Comparison of ENCODE assay signal across 1 cellular context in genomic region chr6:13873288-13874190, GRCh38.
TF ChIP-seq lines count a peak whose summit lies in the region.

No MANE protein-coding gene starts in this region.

TF ChIP-seq in HepG2, 621 proteins besides CTCF, POLR2A, EP300 and RAD21 (continued from another document and continues in another):
- TF ChIP-seq, protein P1, sequence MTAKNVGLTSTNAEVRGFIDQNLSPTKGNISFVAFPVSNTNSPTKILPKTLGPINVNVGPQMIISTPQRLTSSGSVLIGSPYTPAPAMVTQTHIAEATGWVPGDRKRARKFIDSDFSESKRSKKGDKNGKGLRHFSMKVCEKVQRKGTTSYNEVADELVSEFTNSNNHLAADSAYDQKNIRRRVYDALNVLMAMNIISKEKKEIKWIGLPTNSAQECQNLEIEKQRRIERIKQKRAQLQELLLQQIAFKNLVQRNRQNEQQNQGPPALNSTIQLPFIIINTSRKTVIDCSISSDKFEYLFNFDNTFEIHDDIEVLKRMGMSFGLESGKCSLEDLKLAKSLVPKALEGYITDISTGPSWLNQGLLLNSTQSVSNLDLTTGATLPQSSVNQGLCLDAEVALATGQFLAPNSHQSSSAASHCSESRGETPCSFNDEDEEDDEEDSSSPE (CRISPR knock-in tag; IDR thresholded peaks at IDR 0.05), result peak; percentile 91
- peak; percentile 99 for TF ChIP-seq BORCS8-MEF2B (CRISPR knock-in tag; IDR thresholded peaks at IDR 0.05)
- 0 out of 2 replicates have a peak, but pooled peaks have one; percentile 80 for TF ChIP-seq ZNF234 (CRISPR knock-in tag; conservative IDR thresholded peaks at IDR 0.05)
- no peak for TF ChIP-seq AHDC1 (CRISPR knock-in tag; IDR thresholded peaks at IDR 0.05; ENCODE audit: borderline replicate concordance)
- peak; percentile 45 for TF ChIP-seq YY1 (IDR thresholded peaks at IDR 0.05; ENCODE audit: insufficient read depth, insufficient replicate concordance, low read depth, low read length)
- peak; percentile 55 for TF ChIP-seq ZNF644 (CRISPR knock-in tag; IDR thresholded peaks at IDR 0.05; ENCODE audit: low read depth)
- TF ChIP-seq ZNF788 (CRISPR knock-in tag; IDR thresholded peaks at IDR 0.05; ENCODE audit: borderline replicate concordance), result peak; percentile 84; the same call in 1 of the 2 replicates
- TF ChIP-seq TBP (CRISPR knock-in tag; IDR thresholded peaks at IDR 0.05), result no peak
- TF ChIP-seq CAMTA2 (CRISPR knock-in tag; IDR thresholded peaks at IDR 0.05; ENCODE audit: borderline replicate concordance), result no peak
- peak; percentile 99 for TF ChIP-seq ZNF883 (CRISPR knock-in tag; IDR thresholded peaks at IDR 0.05; ENCODE audit: not compliant biosample characterization)
- TF ChIP-seq, protein P2, sequence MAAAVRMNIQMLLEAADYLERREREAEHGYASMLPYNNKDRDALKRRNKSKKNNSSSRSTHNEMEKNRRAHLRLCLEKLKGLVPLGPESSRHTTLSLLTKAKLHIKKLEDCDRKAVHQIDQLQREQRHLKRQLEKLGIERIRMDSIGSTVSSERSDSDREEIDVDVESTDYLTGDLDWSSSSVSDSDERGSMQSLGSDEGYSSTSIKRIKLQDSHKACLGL (CRISPR knock-in tag; IDR thresholded peaks at IDR 0.05), result peak; percentile 97
- no peak for TF ChIP-seq FOXA1 (IDR thresholded peaks at IDR 0.05)
- no peak for TF ChIP-seq FOXA1 (CRISPR knock-in tag; IDR thresholded peaks at IDR 0.05)
- peak; percentile 97 for TF ChIP-seq ZNF619 (CRISPR knock-in tag; IDR thresholded peaks at IDR 0.05)
- TF ChIP-seq ZNF367 (CRISPR knock-in tag; IDR thresholded peaks at IDR 0.05; ENCODE audit: borderline replicate concordance), result peak; percentile 87; the same call in 1 of the 2 replicates
- TF ChIP-seq CHD4 (IDR thresholded peaks at IDR 0.05; ENCODE audit: borderline replicate concordance, low read length), result no peak
- no peak for TF ChIP-seq HNRNPL (IDR thresholded peaks at IDR 0.05; ENCODE audit: low read depth, low read length)
- no peak for TF ChIP-seq CHD2 (IDR thresholded peaks at IDR 0.05; ENCODE audit: low read depth, low read length)
- no peak for TF ChIP-seq ZNF660 (CRISPR knock-in tag; IDR thresholded peaks at IDR 0.05; ENCODE audit: borderline replicate concordance, low read depth)
- TF ChIP-seq ZNF333 (CRISPR knock-in tag; IDR thresholded peaks at IDR 0.05; ENCODE audit: borderline replicate concordance), result no peak; the same call in 1 of the 2 replicates
- peak; percentile 95 for TF ChIP-seq MTF1 (CRISPR knock-in tag; IDR thresholded peaks at IDR 0.05)
- TF ChIP-seq SIX4 (CRISPR knock-in tag; IDR thresholded peaks at IDR 0.05), result no peak; the same call in 1 of the 2 replicates
- TF ChIP-seq ZBTB34 (CRISPR knock-in tag; IDR thresholded peaks at IDR 0.05), result peak; percentile 78; the same call in 1 of the 2 replicates
- TF ChIP-seq TBX2 (CRISPR knock-in tag; IDR thresholded peaks at IDR 0.05; ENCODE audit: borderline replicate concordance), result peak; percentile 84
- TF ChIP-seq TAF1 (CRISPR knock-in tag; IDR thresholded peaks at IDR 0.05), result no peak
- no peak for TF ChIP-seq ZNF337 (CRISPR knock-in tag; IDR thresholded peaks at IDR 0.05; ENCODE audit: borderline replicate concordance, low read depth)
- peak; percentile 99 for TF ChIP-seq ZNF274 (CRISPR knock-in tag; IDR thresholded peaks at IDR 0.05)
- peak; percentile 59 for TF ChIP-seq AGO1 (IDR thresholded peaks at IDR 0.05; ENCODE audit: low read depth, low read length, poor library complexity, severe bottlenecking)
- peak; percentile 96 for TF ChIP-seq SALL1 (CRISPR knock-in tag; IDR thresholded peaks at IDR 0.05)
- TF ChIP-seq RARG (CRISPR knock-in tag; IDR thresholded peaks at IDR 0.05; ENCODE audit: low read depth), result no peak
- TF ChIP-seq FOXK2 (IDR thresholded peaks at IDR 0.05), result no peak
- TF ChIP-seq HNRNPH1 (optimal IDR thresholded peaks at IDR 0.05; ENCODE audit: low read depth, low read length), result no peak
- peak; percentile 81 for TF ChIP-seq ZMYM3 (CRISPR knock-in tag; IDR thresholded peaks at IDR 0.05)
- no peak for TF ChIP-seq ZFP62 (CRISPR knock-in tag; IDR thresholded peaks at IDR 0.05)
- peak; percentile 96 for TF ChIP-seq ZNF34 (CRISPR knock-in tag; IDR thresholded peaks at IDR 0.05; ENCODE audit: borderline replicate concordance)
- no peak for TF ChIP-seq MBD4 (IDR thresholded peaks at IDR 0.05; ENCODE audit: borderline replicate concordance, low read length)
- TF ChIP-seq TGIF2 (CRISPR knock-in tag; IDR thresholded peaks at IDR 0.05), result peak; percentile 91; the same call in 1 of the 2 replicates
- peak; percentile 65; the same call in 1 of the 2 replicates for TF ChIP-seq ZNF12 (CRISPR knock-in tag; IDR thresholded peaks at IDR 0.05)
- TF ChIP-seq BATF2 (CRISPR knock-in tag; IDR thresholded peaks at IDR 0.05), result peak; percentile 90; the same call in 1 of the 2 replicates
- TF ChIP-seq MNT (IDR thresholded peaks at IDR 0.05), result no peak
- TF ChIP-seq JUN (CRISPR knock-in tag; IDR thresholded peaks at IDR 0.05), result no peak; the same call in none of the 2 replicates
- TF ChIP-seq ATF4 (CRISPR knock-in tag; IDR thresholded peaks at IDR 0.05), result peak in 1 of 2 experiments; percentile 58; a peak in 1 of 4 replicates
- no peak; the same call in 1 of the 2 replicates for TF ChIP-seq GMEB2 (CRISPR knock-in tag; IDR thresholded peaks at IDR 0.05; ENCODE audit: low read depth)
- TF ChIP-seq, protein P3, sequence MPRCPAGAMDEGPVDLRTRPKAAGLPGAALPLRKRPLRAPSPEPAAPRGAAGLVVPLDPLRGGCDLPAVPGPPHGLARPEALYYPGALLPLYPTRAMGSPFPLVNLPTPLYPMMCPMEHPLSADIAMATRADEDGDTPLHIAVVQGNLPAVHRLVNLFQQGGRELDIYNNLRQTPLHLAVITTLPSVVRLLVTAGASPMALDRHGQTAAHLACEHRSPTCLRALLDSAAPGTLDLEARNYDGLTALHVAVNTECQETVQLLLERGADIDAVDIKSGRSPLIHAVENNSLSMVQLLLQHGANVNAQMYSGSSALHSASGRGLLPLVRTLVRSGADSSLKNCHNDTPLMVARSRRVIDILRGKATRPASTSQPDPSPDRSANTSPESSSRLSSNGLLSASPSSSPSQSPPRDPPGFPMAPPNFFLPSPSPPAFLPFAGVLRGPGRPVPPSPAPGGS (CRISPR knock-in tag; IDR thresholded peaks at IDR 0.05), result peak; percentile 91
- peak; percentile 80 for TF ChIP-seq HNF1B (CRISPR knock-in tag; IDR thresholded peaks at IDR 0.05)
- TF ChIP-seq ZNF576 (CRISPR knock-in tag; IDR thresholded peaks at IDR 0.05), result peak; percentile 81; the same call in 1 of the 2 replicates
- TF ChIP-seq SCMH1 (CRISPR knock-in tag; IDR thresholded peaks at IDR 0.05; ENCODE audit: borderline replicate concordance), result no peak
- peak; percentile 51; the same call in 1 of the 2 replicates for TF ChIP-seq ZNF749 (CRISPR knock-in tag; IDR thresholded peaks at IDR 0.05; ENCODE audit: borderline replicate concordance)
- no peak for TF ChIP-seq U2AF1 (optimal IDR thresholded peaks at IDR 0.05; ENCODE audit: low read depth, low read length)
- peak; percentile 90 for TF ChIP-seq CBFB (CRISPR knock-in tag; IDR thresholded peaks at IDR 0.05)
- no peak for TF ChIP-seq HDAC6 (IDR thresholded peaks at IDR 0.05; ENCODE audit: low read depth, low read length)
- TF ChIP-seq TEAD2 (CRISPR knock-in tag; IDR thresholded peaks at IDR 0.05), result peak; percentile 93
- TF ChIP-seq DNMT1 (CRISPR knock-in tag; IDR thresholded peaks at IDR 0.05), result no peak
- no peak for TF ChIP-seq NR2F2 (IDR thresholded peaks at IDR 0.05; ENCODE audit: borderline replicate concordance, low read depth)
